Comparison of ENCODE assay signal across 16 cellular contexts in the genomic region with DNA sequence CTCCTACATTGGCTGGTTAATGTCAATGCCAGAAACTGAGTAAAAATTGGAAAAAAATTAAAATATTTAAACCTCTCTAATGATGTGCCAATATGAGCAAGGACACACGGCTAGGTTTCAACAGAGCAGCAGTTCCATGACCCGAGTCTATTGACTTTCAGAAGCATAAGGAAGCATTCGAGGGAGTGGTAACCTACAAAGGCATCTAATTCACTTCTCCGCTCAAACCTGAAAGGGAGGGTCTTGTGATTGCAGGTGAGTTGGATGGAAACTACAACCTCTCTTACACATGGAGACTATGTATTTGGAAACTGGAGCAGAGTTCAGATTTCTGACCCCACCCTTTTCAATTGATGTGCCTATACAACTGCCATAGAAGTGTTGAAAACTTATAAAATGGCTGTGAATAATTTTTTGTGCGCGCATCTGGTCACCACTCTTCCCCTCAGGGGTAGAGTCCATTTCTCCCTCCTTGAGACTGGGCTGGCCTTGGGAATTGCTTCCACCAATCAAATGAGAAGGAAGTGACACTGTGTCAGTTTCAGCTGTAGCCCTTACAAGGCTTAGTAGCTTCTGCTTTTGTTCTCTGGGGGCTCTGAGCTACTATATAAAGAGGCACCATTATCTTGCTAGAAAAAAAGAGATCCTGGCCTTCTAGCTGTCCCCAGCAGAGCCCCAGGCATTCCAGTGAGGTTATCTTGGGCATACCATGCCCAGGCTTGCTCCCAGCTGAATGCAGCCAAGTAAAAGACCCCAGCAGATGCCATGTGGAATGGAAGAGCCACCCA.
"Had no signal": no experiment of that assay in that cellular context is flagged by ENCODE, and none has a peak within 500 bp of the region (broad histone marks: within the 10 kb centered on the region; RNA-seq: fewer than 3 reads in every experiment).

No MANE protein-coding gene starts in this region.

- ATAC-seq: activated T-helper 17 cell treated with anti-CD3 and anti-CD28 coated beads, Interleukin-2, amount 50 U/mL, for 72 hours; heart right ventricle; naive thymus-derived CD8-positive, alpha-beta T cell; psoas muscle had no signal

- H3K27ac ChIP-seq: cardiac muscle cell, heart right ventricle, psoas muscle, stomach, thoracic aorta had no signal

- H3K27me3 ChIP-seq: cardiac muscle cell, heart right ventricle, stomach had no signal

- H3K4me3 ChIP-seq: cardiac muscle cell, heart right ventricle, psoas muscle, stomach, thoracic aorta had no signal

- H3K4me1 ChIP-seq: psoas muscle, stomach had no signal

- H3K36me3 ChIP-seq: cardiac muscle cell, heart right ventricle, stomach, thoracic aorta had no signal

- H3K9me3 ChIP-seq: heart right ventricle, psoas muscle, stomach, thoracic aorta had no signal

- DNase-seq: activated B cell treated with CpG ODN at 0.5 μM for 24 hours; activated CD4-positive, alpha-beta T cell treated with anti-CD3 and anti-CD28 coated beads, Interleukin-2, amount 50 U/mL, for 1 hour; activated naive CD4-positive, alpha-beta T cell treated with anti-CD3 and anti-CD28 coated beads for 36 hours; activated T-cell treated with anti-CD3 and anti-CD28 coated beads for 4 hours; effector CD4-positive, alpha-beta T cell; foreskin melanocyte; heart right ventricle; kidney; midbrain; naive thymus-derived CD8-positive, alpha-beta T cell; psoas muscle; stimulated activated CD4-positive, alpha-beta T cell treated with anti-CD3 and anti-CD28 coated beads, Interleukin-4, amount 100 ng/mL, for 24 hours; stomach had no signal
